Comparison of ENCODE assay signal across 8 cellular contexts in genomic region chr2:143128681-143129580, GRCh38. TPM values are rescaled to one million over a fixed set of nuclear protein-coding genes. Genes with fewer than 3 reads are reported as not detected.
DNase-seq lines count a peak whose midpoint lies in the region; ATAC-seq and TF ChIP-seq lines count a peak whose summit lies in the region.

Gene ARHGAP15, plus strand, starts transcription at chr2:143129419.

- intact Hi-C loops in psoas muscle (cut with DNase I): no loop called here

- peak within 1 kb of the TSS; percentile 75 for H3K27ac ChIP-seq in SK-N-MC
- H3K27ac ChIP-seq in psoas muscle: no peak within 1 kb of the TSS

- no peak for TF ChIP-seq CTCF in psoas muscle (IDR thresholded peaks at IDR 0.05)

- no peaks in the 10 kb centered on the region for H3K4me1 ChIP-seq in psoas muscle

- H3K27me3 ChIP-seq in psoas muscle (ENCODE audit: insufficient read depth in 3 of 3, low read length in 2 of 3): no peaks in the 10 kb centered on the region

- H3K4me3 ChIP-seq in SK-N-MC (peak within 1 kb of the TSS; percentile 74), psoas muscle (no peak within 1 kb of the TSS)

- WGBS in psoas muscle, 3 donors: 66 to 77% (median 70%) methylated on average over 13 of the region's 13 CpGs

- DNase-seq in SK-N-MC (ENCODE audit: low read depth, low spot score): peak; percentile 67
- peak; percentile 70 for DNase-seq in activated naive CD4-positive, alpha-beta T cell treated with Interleukin-2 at 50 U/mL for 16 hours
- peak; percentile 67 for DNase-seq in pons (ENCODE audit: low spot score)
- DNase-seq in psoas muscle: no peak
- no peak for DNase-seq in HuH-7.5 (ENCODE audit: low spot score)
- DNase-seq in nucleus accumbens (lab: John Stamatoyannopoulos, UW): no peak

- ATAC-seq in GM18873 (IDR thresholded peaks at IDR 0.05; ENCODE audit: low FRiP score, unreplicated experiment) (peak; percentile 89), HG02973 (IDR thresholded peaks at IDR 0.05; ENCODE audit: unreplicated experiment) (peak; percentile 89), psoas muscle (no peak)

- H3K9me3 ChIP-seq in SK-N-MC (ENCODE audit: low read depth, low read length) (no peaks in the 10 kb centered on the region), psoas muscle (no peaks in the 10 kb centered on the region)

- H3K36me3 ChIP-seq in SK-N-MC (ENCODE audit: insufficient read depth, low read length): no peaks in the 10 kb centered on the region
- H3K36me3 ChIP-seq in psoas muscle (ENCODE audit: insufficient read depth in 1 of 2, low read depth in 1 of 2): no peaks in the 10 kb centered on the region

- peak within 1 kb of the TSS; percentile 82 for H3K9ac ChIP-seq in SK-N-MC (ENCODE audit: insufficient read length)

RNA-seq across cellular contexts. Expression of gene ARHGAP15, which starts in this region (rescaled TPM):
- total RNA-seq in psoas muscle: 1 to 10 TPM in 3 of 4 donors, under 1 TPM in 1; 0.87 to 3.1 (median 2.3) TPM
- under 1 TPM; 0.49 to 0.95 (median 0.87) TPM for polyA plus RNA-seq in psoas muscle

Comparison
In these comparisons a context has a peak if more than half of its experiments do, and no peak if none do; other contexts are left out.
1. ATAC-seq: peak in GM18873 (single experiment) and HG02973 (single experiment); none in psoas muscle (0 of 4).
2. DNase-seq: peak in SK-N-MC (single experiment), activated naive CD4-positive, alpha-beta T cell treated with Interleukin-2 at 50 U/mL for 16 hours (single experiment) and pons (single experiment); none in psoas muscle (0 of 2), HuH-7.5 (single experiment) and nucleus accumbens (0 of 56).